In the genomic region with DNA sequence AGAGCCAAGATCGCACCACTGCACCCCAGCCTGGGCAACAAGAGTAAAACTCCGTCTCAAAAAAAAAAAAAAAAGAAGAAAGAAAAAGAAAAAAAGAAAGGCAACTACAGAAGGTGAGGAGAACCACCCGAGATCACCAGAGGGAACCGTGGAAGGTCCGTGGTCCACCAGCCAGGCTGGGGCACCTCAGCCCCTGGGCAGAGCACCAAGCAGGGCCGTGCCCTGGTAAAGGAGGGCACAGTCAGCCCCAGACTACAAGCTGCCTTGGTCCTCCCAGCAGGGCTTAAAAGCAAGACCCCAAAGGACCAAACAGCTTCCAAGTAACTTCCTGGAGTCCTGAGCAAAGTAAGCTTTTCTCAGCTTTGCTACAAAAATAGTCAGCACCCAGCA, we compare ENCODE assay signal across 1 cellular context.
TF ChIP-seq lines count a peak whose summit lies in the region.

No MANE protein-coding gene starts in this region.

TF ChIP-seq in K562, 482 proteins besides CTCF, POLR2A, EP300 and RAD21:
- TF ChIP-seq ZNF274 (IDR thresholded peaks at IDR 0.05; ENCODE audit: borderline replicate concordance, low read depth, low read length) (no peak), TCFL5 (CRISPR knock-in tag; conservative IDR thresholded peaks at IDR 0.05) (no peak), HNRNPLL (IDR thresholded peaks at IDR 0.05; ENCODE audit: low read depth, low read length, poor library complexity, severe bottlenecking) (no peak), ZFP36 (IDR thresholded peaks at IDR 0.05; ENCODE audit: low read depth, low read length, partially characterized antibody) (no peak), ZNF57 (CRISPR knock-in tag; IDR thresholded peaks at IDR 0.05) (no peak), ELF2 (CRISPR knock-in tag; IDR thresholded peaks at IDR 0.05) (no peak), NR3C1 (CRISPR knock-in tag; IDR thresholded peaks at IDR 0.05) (no peak), ZNF143 (CRISPR knock-in tag; IDR thresholded peaks at IDR 0.05) (no peak)
- TF ChIP-seq, protein P1, sequence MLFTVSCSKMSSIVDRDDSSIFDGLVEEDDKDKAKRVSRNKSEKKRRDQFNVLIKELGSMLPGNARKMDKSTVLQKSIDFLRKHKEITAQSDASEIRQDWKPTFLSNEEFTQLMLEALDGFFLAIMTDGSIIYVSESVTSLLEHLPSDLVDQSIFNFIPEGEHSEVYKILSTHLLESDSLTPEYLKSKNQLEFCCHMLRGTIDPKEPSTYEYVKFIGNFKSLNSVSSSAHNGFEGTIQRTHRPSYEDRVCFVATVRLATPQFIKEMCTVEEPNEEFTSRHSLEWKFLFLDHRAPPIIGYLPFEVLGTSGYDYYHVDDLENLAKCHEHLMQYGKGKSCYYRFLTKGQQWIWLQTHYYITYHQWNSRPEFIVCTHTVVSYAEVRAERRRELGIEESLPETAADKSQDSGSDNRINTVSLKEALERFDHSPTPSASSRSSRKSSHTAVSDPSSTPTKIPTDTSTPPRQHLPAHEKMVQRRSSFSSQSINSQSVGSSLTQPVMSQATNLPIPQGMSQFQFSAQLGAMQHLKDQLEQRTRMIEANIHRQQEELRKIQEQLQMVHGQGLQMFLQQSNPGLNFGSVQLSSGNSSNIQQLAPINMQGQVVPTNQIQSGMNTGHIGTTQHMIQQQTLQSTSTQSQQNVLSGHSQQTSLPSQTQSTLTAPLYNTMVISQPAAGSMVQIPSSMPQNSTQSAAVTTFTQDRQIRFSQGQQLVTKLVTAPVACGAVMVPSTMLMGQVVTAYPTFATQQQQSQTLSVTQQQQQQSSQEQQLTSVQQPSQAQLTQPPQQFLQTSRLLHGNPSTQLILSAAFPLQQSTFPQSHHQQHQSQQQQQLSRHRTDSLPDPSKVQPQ (CRISPR knock-in tag; IDR thresholded peaks at IDR 0.05; ENCODE audit: borderline replicate concordance) = no peak
